18 cellular contexts compared by ENCODE assay signal in genomic region chr13:60318186-60318585, GRCh38.
"Had no signal": no experiment of that assay in that cellular context is flagged by ENCODE, and none has a peak within 500 bp of the region (broad histone marks: within the 10 kb centered on the region; RNA-seq: fewer than 3 reads in every experiment).

No MANE protein-coding gene starts in this region.

- H3K4me1 Mint-ChIP-seq: stimulated activated naive B cell treated with anti-CD40 and anti-IgM and Interleukin-4, amounts not matched to agents 10 μg/mL and 1 μg/mL and 100 μg/mL, for 72 hours; stimulated activated naive CD8-positive, alpha-beta T cell treated with anti-CD3 and anti-CD28 coated beads, Interleukin-15, amount 100 ng/mL, for 72 hours had no signal

- DNase-seq: dorsolateral prefrontal cortex; effector CD8-positive, alpha-beta T cell; heart left ventricle; hippocampal formation; left colon; left ventricle myocardium superior; mesenchymal stem cell; midbrain; posterior cingulate gyrus; sigmoid colon; stimulated activated CD4-positive, alpha-beta T cell treated with anti-CD3 and anti-CD28 coated beads, Interleukin-2, amount 100 ng/mL, for 24 hours; stimulated activated CD4-positive, alpha-beta T cell treated with anti-CD3 and anti-CD28 coated beads, Interleukin-4, amount 100 ng/mL, for 4 hours; stimulated activated naive B cell treated with anti-CD40 and anti-IgM and Interleukin-4, amounts not matched to agents 10 μg/mL and 1 μg/mL and 100 μg/mL, for 72 hours; stimulated activated naive CD8-positive, alpha-beta T cell treated with anti-CD3 and anti-CD28 coated beads, Interleukin-15, amount 100 ng/mL, for 72 hours; testis; upper lobe of right lung had no signal

- ATAC-seq: esophagus mucosa; heart left ventricle; left colon; left ventricle myocardium superior; natural killer cell treated with Interleukin-12 subunit alpha and Interleukin-12 subunit beta and Interleukin-15 and Interleukin-18, amount 100 ng/mL, for 72 hours; stimulated activated naive B cell treated with anti-CD40 and anti-IgM and Interleukin-4, amounts not matched to agents 10 μg/mL and 1 μg/mL and 100 μg/mL, for 72 hours; stimulated activated naive CD8-positive, alpha-beta T cell treated with anti-CD3 and anti-CD28 coated beads, Interleukin-15, amount 100 ng/mL, for 72 hours; upper lobe of right lung had no signal

- H3K27ac Mint-ChIP-seq: natural killer cell treated with Interleukin-12 subunit alpha and Interleukin-12 subunit beta and Interleukin-15 and Interleukin-18, amount 100 ng/mL, for 72 hours; stimulated activated naive B cell treated with anti-CD40 and anti-IgM and Interleukin-4, amounts not matched to agents 10 μg/mL and 1 μg/mL and 100 μg/mL, for 72 hours; stimulated activated naive CD8-positive, alpha-beta T cell treated with anti-CD3 and anti-CD28 coated beads, Interleukin-15, amount 100 ng/mL, for 72 hours had no signal

- H3K9me3 Mint-ChIP-seq: stimulated activated naive CD8-positive, alpha-beta T cell treated with anti-CD3 and anti-CD28 coated beads, Interleukin-15, amount 100 ng/mL, for 72 hours had no signal

- H3K36me3 Mint-ChIP-seq: natural killer cell treated with Interleukin-12 subunit alpha and Interleukin-12 subunit beta and Interleukin-15 and Interleukin-18, amount 100 ng/mL, for 72 hours; stimulated activated naive B cell treated with anti-CD40 and anti-IgM and Interleukin-4, amounts not matched to agents 10 μg/mL and 1 μg/mL and 100 μg/mL, for 72 hours had no signal

- H3K4me3 Mint-ChIP-seq: natural killer cell treated with Interleukin-12 subunit alpha and Interleukin-12 subunit beta and Interleukin-15 and Interleukin-18, amount 100 ng/mL, for 72 hours; stimulated activated naive B cell treated with anti-CD40 and anti-IgM and Interleukin-4, amounts not matched to agents 10 μg/mL and 1 μg/mL and 100 μg/mL, for 72 hours; stimulated activated naive CD8-positive, alpha-beta T cell treated with anti-CD3 and anti-CD28 coated beads, Interleukin-15, amount 100 ng/mL, for 72 hours had no signal
